ENCODE assay signal across 11 cellular contexts in the genomic region with DNA sequence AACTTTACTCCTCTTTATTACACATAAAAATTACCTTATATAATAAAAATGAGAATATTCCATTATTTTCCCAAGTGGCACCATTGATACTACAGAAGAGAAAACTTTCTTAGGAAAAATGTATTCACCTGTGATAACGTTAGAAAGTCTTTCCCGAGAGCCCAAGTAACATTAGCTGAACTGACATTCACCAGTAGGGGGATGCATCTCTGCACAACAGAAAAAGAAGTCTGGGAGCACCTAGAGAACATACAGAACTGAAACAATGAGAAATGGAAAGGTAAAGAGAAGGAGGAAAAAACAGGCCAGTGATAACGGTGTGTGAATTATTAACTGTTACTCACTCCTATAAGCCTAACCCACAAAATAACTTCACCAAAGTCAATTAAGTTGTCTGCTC.
DNase-seq lines count a peak whose midpoint lies in the region; ATAC-seq and TF ChIP-seq lines count a peak whose summit lies in the region.
"Had no signal": no experiment of that assay in that cellular context is flagged by ENCODE, and none has a peak within 500 bp of the region (broad histone marks: within the 10 kb centered on the region; RNA-seq: fewer than 3 reads in every experiment).

No MANE protein-coding gene starts in this region.

- H3K27me3 ChIP-seq in adrenal gland (no peaks in the 10 kb centered on the region), right lobe of liver (no peaks in the 10 kb centered on the region), vagina (no peaks in the 10 kb centered on the region)
- H3K27me3 ChIP-seq in CD4-positive, alpha-beta memory T cell (ENCODE audit: insufficient read depth, low read length), result no peaks in the 10 kb centered on the region
- H3K27me3 ChIP-seq: Peyer's patch had no signal

- H3K27ac ChIP-seq in adrenal gland (no peak overlapping the region), right lobe of liver (no peak overlapping the region), vagina (no peak overlapping the region)
- H3K27ac ChIP-seq in CD4-positive, alpha-beta memory T cell (ENCODE audit: low read depth, low read length), result no peak overlapping the region
- H3K27ac ChIP-seq: Peyer's patch had no signal

- CTCF ChIA-PET in activated CD4-positive, alpha-beta memory T cell treated with anti-CD3 and anti-CD28 coated beads for 36 hours (lab: Charles Lee), result no interaction called here
- CTCF ChIA-PET in CD4-positive, alpha-beta memory T cell (lab: Charles Lee; ENCODE audit: partially characterized antibody), result no interaction called here

- WGBS in adrenal gland, 4 donors, result 11 to 26% (median 19%) methylated on average over 3 of the region's 3 CpGs
- 10% methylated on average over 3 of the region's 3 CpGs for WGBS in right lobe of liver (ENCODE audit: insufficient coverage, low coverage, low lambda C conversion rate, missing lambda C conversion rate)

- no peak overlapping the region for H3K27ac Mint-ChIP-seq in activated CD4-positive, alpha-beta memory T cell treated with anti-CD3 and anti-CD28 coated beads for 36 hours
- no peak overlapping the region for H3K27ac Mint-ChIP-seq in CD4-positive, alpha-beta memory T cell

- no peak overlapping the region for H3K4me3 ChIP-seq in adrenal gland
- H3K4me3 ChIP-seq in right lobe of liver, result no peak overlapping the region
- no peak overlapping the region for H3K4me3 ChIP-seq in vagina
- H3K4me3 ChIP-seq in CD4-positive, alpha-beta memory T cell (ENCODE audit: low read length in 2 of 2), result no peak overlapping the region
- H3K4me3 ChIP-seq: lung, Peyer's patch had no signal

- no peaks in the 10 kb centered on the region for H3K9me3 Mint-ChIP-seq in activated CD4-positive, alpha-beta memory T cell treated with anti-CD3 and anti-CD28 coated beads for 36 hours
- peaks cover 0 to 15% (median 4%) of the 10 kb centered on the region in 8 donors for H3K9me3 Mint-ChIP-seq in CD4-positive, alpha-beta memory T cell

- TF ChIP-seq POLR2A in adrenal gland (IDR thresholded peaks at IDR 0.05) (no peak), right lobe of liver (IDR thresholded peaks at IDR 0.05) (no peak), vagina (IDR thresholded peaks at IDR 0.05) (no peak)

- peak in 1 of 4 donors; percentile 41 for ATAC-seq in right lobe of liver

- H3K4me3 Mint-ChIP-seq in activated CD4-positive, alpha-beta memory T cell treated with anti-CD3 and anti-CD28 coated beads for 36 hours, result no peak overlapping the region
- H3K4me3 Mint-ChIP-seq in CD4-positive, alpha-beta memory T cell, result no peak overlapping the region

- H3K36me3 Mint-ChIP-seq in activated CD4-positive, alpha-beta memory T cell treated with anti-CD3 and anti-CD28 coated beads for 36 hours, result no peaks in the 10 kb centered on the region
- H3K36me3 Mint-ChIP-seq in CD4-positive, alpha-beta memory T cell, result no peaks in the 10 kb centered on the region

- TF ChIP-seq CTCF in GM10266 (IDR thresholded peaks at IDR 0.05; ENCODE audit: control insufficient read depth, insufficient read depth, low read depth, missing control alignments), result peak; percentile 33
- TF ChIP-seq CTCF in adrenal gland (IDR thresholded peaks at IDR 0.05), result peak in 5 of 6 experiments; percentile 19 to 48 (median 19)
- TF ChIP-seq CTCF in right lobe of liver (IDR thresholded peaks at IDR 0.05), result peak in 3 of 4 donors; percentile 12 to 42 (median 22)
- TF ChIP-seq CTCF in vagina (IDR thresholded peaks at IDR 0.05), result no peak

- DNase-seq in GM10266 (ENCODE audit: extremely low spot score) (no peak), Kasumi-1 (lab: John Stamatoyannopoulos, UW) (peak; percentile 17 to 30), adrenal gland (peak in 1 of 7 donors; percentile 2), right lobe of liver (no peak), vagina (ENCODE audit: extremely low spot score in 2 of 2) (no peak), UCSD-AML1 (lab: John Stamatoyannopoulos, UW; ENCODE audit: unreplicated experiment) (no peak)
- no peak for DNase-seq in activated CD4-positive, alpha-beta memory T cell treated with anti-CD3 and anti-CD28 coated beads for 36 hours
- DNase-seq in CD4-positive, alpha-beta memory T cell, result no peak
- DNase-seq: effector memory CD4-positive, alpha-beta T cell; Peyer's patch had no signal

- POLR2A ChIA-PET in activated CD4-positive, alpha-beta memory T cell treated with anti-CD3 and anti-CD28 coated beads for 36 hours (lab: Charles Lee), result no interaction called here
- POLR2A ChIA-PET in CD4-positive, alpha-beta memory T cell (lab: Charles Lee; ENCODE audit: partially characterized antibody), result no interaction called here

- intact Hi-C loops in adrenal gland (cut with DNase I) (no loop called here), right lobe of liver (cut with DNase I) (no loop called here), vagina (cut with DNase I) (no loop called here)
- intact Hi-C loops in activated CD4-positive, alpha-beta memory T cell treated with anti-CD3 and anti-CD28 coated beads for 36 hours (cut with micrococcal nuclease), result no loop called here
- intact Hi-C loops in CD4-positive, alpha-beta memory T cell (cut with micrococcal nuclease), result no loop called here

- no peaks in the 10 kb centered on the region for H3K27me3 Mint-ChIP-seq in activated CD4-positive, alpha-beta memory T cell treated with anti-CD3 and anti-CD28 coated beads for 36 hours
- no peaks in the 10 kb centered on the region for H3K27me3 Mint-ChIP-seq in CD4-positive, alpha-beta memory T cell

- H3K9me3 ChIP-seq in adrenal gland (replicated peaks in 1 of 3) (no peaks in the 10 kb centered on the region), right lobe of liver (no peaks in the 10 kb centered on the region), vagina (no peaks in the 10 kb centered on the region)
- no peaks in the 10 kb centered on the region for H3K9me3 ChIP-seq in CD4-positive, alpha-beta memory T cell (ENCODE audit: control insufficient read depth in 1 of 2, low read length in 2 of 2)
- H3K9me3 ChIP-seq: Peyer's patch had no signal

- no peaks in the 10 kb centered on the region for H3K4me1 ChIP-seq in adrenal gland (replicated peaks in 1 of 2)
- no peaks in the 10 kb centered on the region for H3K4me1 ChIP-seq in right lobe of liver
- no peaks in the 10 kb centered on the region for H3K4me1 ChIP-seq in vagina
- H3K4me1 ChIP-seq in CD4-positive, alpha-beta memory T cell (ENCODE audit: insufficient read depth, low read length), result no peaks in the 10 kb centered on the region
- H3K4me1 ChIP-seq: Peyer's patch had no signal

- H3K36me3 ChIP-seq in adrenal gland (replicated peaks in 1 of 2), result no peaks in the 10 kb centered on the region
- H3K36me3 ChIP-seq in right lobe of liver, result no peaks in the 10 kb centered on the region
- H3K36me3 ChIP-seq in vagina, result no peaks in the 10 kb centered on the region
- H3K36me3 ChIP-seq in CD4-positive, alpha-beta memory T cell (ENCODE audit: insufficient read depth, low read length), result no peaks in the 10 kb centered on the region
- H3K36me3 ChIP-seq: Peyer's patch had no signal

- H3K4me1 Mint-ChIP-seq in activated CD4-positive, alpha-beta memory T cell treated with anti-CD3 and anti-CD28 coated beads for 36 hours (ENCODE audit: low read depth), result no peaks in the 10 kb centered on the region
- no peaks in the 10 kb centered on the region for H3K4me1 Mint-ChIP-seq in CD4-positive, alpha-beta memory T cell

Comparison
In these comparisons a context has a peak if more than half of its experiments do, and no peak if none do; other contexts are left out.
1. DNase-seq: peak in Kasumi-1 (2 of 2); none in GM10266 (single experiment), right lobe of liver (0 of 3), activated CD4-positive, alpha-beta memory T cell treated with anti-CD3 and anti-CD28 coated beads for 36 hours (single experiment), vagina (0 of 2), UCSD-AML1 (single experiment) and CD4-positive, alpha-beta memory T cell (0 of 5).
2. CTCF ChIP-seq: peak in GM10266 (single experiment), adrenal gland (5 of 6) and right lobe of liver (3 of 4); none in vagina (0 of 3).